In the genomic region with DNA sequence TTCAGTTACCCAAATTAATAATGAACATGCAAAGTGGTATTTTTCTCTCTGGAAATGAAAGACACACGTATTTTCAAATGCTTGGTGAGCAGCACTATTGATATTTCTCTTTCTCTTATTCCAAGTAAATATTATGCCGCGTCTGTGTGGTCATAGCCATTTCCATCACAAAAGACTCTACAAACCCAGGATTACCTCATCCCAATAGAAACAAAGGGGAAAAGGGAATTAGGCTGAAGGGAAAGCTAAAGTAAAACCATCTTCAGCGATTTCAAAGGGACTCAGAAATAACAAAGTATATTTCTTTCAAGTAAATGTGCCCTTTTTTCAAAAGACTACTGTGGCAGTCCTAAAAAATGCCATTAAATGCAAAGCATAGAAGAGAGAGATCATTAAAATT, we compare ENCODE assay signal across 23 cellular contexts.
DNase-seq lines count a peak whose midpoint lies in the region; ATAC-seq and TF ChIP-seq lines count a peak whose summit lies in the region.
"Had no signal": no experiment of that assay in that cellular context is flagged by ENCODE, and none has a peak within 500 bp of the region (broad histone marks: within the 10 kb centered on the region; RNA-seq: fewer than 3 reads in every experiment).

No MANE protein-coding gene starts in this region.

- TF ChIP-seq CTCF in WTC11 (IDR thresholded peaks at IDR 0.05) (no peak), fibroblast of the aortic adventitia (IDR thresholded peaks at IDR 0.05; ENCODE audit: insufficient read depth, low read length) (no peak), smooth muscle cell (IDR thresholded peaks at IDR 0.05; ENCODE audit: borderline replicate concordance, insufficient read depth, poor library complexity, severe bottlenecking) (no peak), endothelial cell (IDR thresholded peaks at IDR 0.05; ENCODE audit: unreplicated experiment) (no peak)

- H3K4me2 ChIP-seq in smooth muscle cell, result peak overlapping the region; percentile 76

- no peaks in the 10 kb centered on the region for H4K20me1 ChIP-seq in smooth muscle cell (ENCODE audit: low read depth)

- H3K9me3 ChIP-seq in smooth muscle cell (replicated peaks; ENCODE audit: low read depth), result no peaks in the 10 kb centered on the region
- H3K9me3 ChIP-seq: tibial artery had no signal

- peak overlapping the region; percentile 78 for H3K9ac ChIP-seq in smooth muscle cell (ENCODE audit: low read depth)

- H3K4me1 ChIP-seq in smooth muscle cell (ENCODE audit: low read depth), result peaks cover 18% of the 10 kb centered on the region
- H3K4me1 ChIP-seq: tibial artery had no signal

- CTCF ChIA-PET in WTC11 (lab: Charles Lee), result interaction anchor here (1.1 to 1.7 kb wide), 5 partner anchors 9 to 816 kb away, joined by 3 to 6 read pairs (median 5); no protein-coding TSS in a partner anchor

- peaks cover 13% of the 10 kb centered on the region; the same call in 1 of the 2 replicates for H3K9me3 Mint-ChIP-seq in WTC11
- no peaks in the 10 kb centered on the region for H3K9me3 Mint-ChIP-seq in endothelial cell (ENCODE audit: unreplicated experiment)
- H3K9me3 Mint-ChIP-seq: activated naive CD4-positive, alpha-beta T cell treated with anti-CD3 and anti-CD28 coated beads, Interleukin-2, amount 10 ng/mL, durations not matched to agents 7 days and 5 days had no signal

- H3K4me3 Mint-ChIP-seq in WTC11 (peak overlapping the region; percentile 47), endothelial cell (ENCODE audit: unreplicated experiment) (no peak overlapping the region)
- H3K4me3 Mint-ChIP-seq: activated naive CD4-positive, alpha-beta T cell treated with anti-CD3 and anti-CD28 coated beads, Interleukin-2, amount 10 ng/mL, durations not matched to agents 7 days and 5 days; CD4-positive, CD25-positive, alpha-beta regulatory T cell; T-helper 17 cell had no signal

- H3K27ac ChIP-seq in smooth muscle cell (ENCODE audit: low read depth), result peak overlapping the region; percentile 94
- H3K27ac ChIP-seq: 22Rv1 had no signal

- no peak overlapping the region for H3K4me3 ChIP-seq in fibroblast of the aortic adventitia (ENCODE audit: low read depth, low read length)
- no peak overlapping the region for H3K4me3 ChIP-seq in smooth muscle cell
- H3K4me3 ChIP-seq: tibial artery had no signal

- WGBS in smooth muscle cell (ENCODE audit: low lambda C conversion rate), result 64% methylated on average over 4 of the region's 4 CpGs

- H3K4me1 Mint-ChIP-seq in WTC11 (peaks cover 17% of the 10 kb centered on the region), endothelial cell (ENCODE audit: unreplicated experiment) (peaks cover 3% of the 10 kb centered on the region)
- H3K4me1 Mint-ChIP-seq: activated naive CD4-positive, alpha-beta T cell treated with anti-CD3 and anti-CD28 coated beads, Interleukin-2, amount 10 ng/mL, durations not matched to agents 7 days and 5 days; CD4-positive, CD25-positive, alpha-beta regulatory T cell had no signal

- H3K27me3 Mint-ChIP-seq in WTC11 (ENCODE audit: low read depth), result no peaks in the 10 kb centered on the region
- H3K27me3 Mint-ChIP-seq in endothelial cell (ENCODE audit: unreplicated experiment), result no peaks in the 10 kb centered on the region

- no peaks in the 10 kb centered on the region for H3K36me3 ChIP-seq in smooth muscle cell (ENCODE audit: low read depth)
- H3K36me3 ChIP-seq: tibial artery had no signal

- H3K79me2 ChIP-seq in smooth muscle cell (ENCODE audit: low read depth), result no peaks in the 10 kb centered on the region

- no peaks in the 10 kb centered on the region for H3F3A ChIP-seq in smooth muscle cell (ENCODE audit: low read depth)

- peak; percentile 55 for ATAC-seq in WTC11
- ATAC-seq: HepG2, T-helper 17 cell had no signal

- H3K27me3 ChIP-seq in smooth muscle cell (ENCODE audit: low read depth), result no peaks in the 10 kb centered on the region
- H3K27me3 ChIP-seq: tibial artery had no signal

- POLR2A ChIA-PET in WTC11 (lab: Charles Lee), result interaction anchor here (0.6 kb wide), 1 partner anchor 428 kb away, joined by 3 read pairs; no protein-coding TSS in a partner anchor

- peak overlapping the region; percentile 86 for H2AFZ ChIP-seq in smooth muscle cell (ENCODE audit: low read depth)

- peak; percentile 14 for DNase-seq in NCI-H146 (lab: John Stamatoyannopoulos, UW)
- DNase-seq in NCI-H146 treated with DMSO at 0.1 percent for 48 hours (lab: John Stamatoyannopoulos, UW; ENCODE audit: unreplicated experiment), result no peak
- DNase-seq in WTC11 (ENCODE audit: low spot score), result no peak
- peak; percentile 45 for DNase-seq in fibroblast of the aortic adventitia (ENCODE audit: low read depth)
- DNase-seq in smooth muscle cell (lab: John Stamatoyannopoulos, UW; ENCODE audit: unreplicated experiment), result no peak
- DNase-seq in endothelial cell (ENCODE audit: low spot score), result no peak
- DNase-seq in SIG-M5 treated with dmso at 0.1 percent for 504 hours (lab: John Stamatoyannopoulos, UW; ENCODE audit: unreplicated experiment), result no peak
- DNase-seq in SW480 (ENCODE audit: low spot score), result no peak
- DNase-seq: activated CD4-positive, alpha-beta T cell treated with anti-CD3 and anti-CD28 coated beads for 1 hour; activated CD8-positive, alpha-beta memory T cell treated with anti-CD3 and anti-CD28 coated beads, Interleukin-2, amount 50 U/mL, for 4 hours; activated naive CD4-positive, alpha-beta T cell treated with anti-CD3 and anti-CD28 coated beads, Interleukin-2, amount 10 ng/mL, durations not matched to agents 7 days and 5 days; CD4-positive, CD25-positive, alpha-beta regulatory T cell; DND-41; effector CD8-positive, alpha-beta T cell; midbrain; NCI-H2081; NCI-H82; occipital lobe; stimulated activated CD4-positive, alpha-beta T cell treated with anti-CD3 and anti-CD28 coated beads, Interleukin-4, amount 100 ng/mL, for 24 hours; T-helper 17 cell; tibial artery had no signal

- H3K27ac Mint-ChIP-seq in WTC11 (peak overlapping the region; percentile 88), endothelial cell (ENCODE audit: unreplicated experiment) (no peak overlapping the region)
- H3K27ac Mint-ChIP-seq: activated naive CD4-positive, alpha-beta T cell treated with anti-CD3 and anti-CD28 coated beads, Interleukin-2, amount 10 ng/mL, durations not matched to agents 7 days and 5 days; CD4-positive, CD25-positive, alpha-beta regulatory T cell; T-helper 17 cell had no signal

- H3K36me3 Mint-ChIP-seq in WTC11 (peaks cover 3% of the 10 kb centered on the region), endothelial cell (ENCODE audit: low read depth, unreplicated experiment) (no peaks in the 10 kb centered on the region)
- H3K36me3 Mint-ChIP-seq: activated naive CD4-positive, alpha-beta T cell treated with anti-CD3 and anti-CD28 coated beads, Interleukin-2, amount 10 ng/mL, durations not matched to agents 7 days and 5 days; CD4-positive, CD25-positive, alpha-beta regulatory T cell had no signal

TF ChIP-seq in WTC11, 78 proteins besides CTCF, POLR2A, EP300 and RAD21:
- TF ChIP-seq, protein P1, sequence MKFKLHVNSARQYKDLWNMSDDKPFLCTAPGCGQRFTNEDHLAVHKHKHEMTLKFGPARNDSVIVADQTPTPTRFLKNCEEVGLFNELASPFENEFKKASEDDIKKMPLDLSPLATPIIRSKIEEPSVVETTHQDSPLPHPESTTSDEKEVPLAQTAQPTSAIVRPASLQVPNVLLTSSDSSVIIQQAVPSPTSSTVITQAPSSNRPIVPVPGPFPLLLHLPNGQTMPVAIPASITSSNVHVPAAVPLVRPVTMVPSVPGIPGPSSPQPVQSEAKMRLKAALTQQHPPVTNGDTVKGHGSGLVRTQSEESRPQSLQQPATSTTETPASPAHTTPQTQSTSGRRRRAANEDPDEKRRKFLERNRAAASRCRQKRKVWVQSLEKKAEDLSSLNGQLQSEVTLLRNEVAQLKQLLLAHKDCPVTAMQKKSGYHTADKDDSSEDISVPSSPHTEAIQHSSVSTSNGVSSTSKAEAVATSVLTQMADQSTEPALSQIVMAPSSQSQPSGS (CRISPR knock-in tag; IDR thresholded peaks at IDR 0.05; ENCODE audit: borderline replicate concordance, low read depth), result no peak
- TF ChIP-seq, protein P2, sequence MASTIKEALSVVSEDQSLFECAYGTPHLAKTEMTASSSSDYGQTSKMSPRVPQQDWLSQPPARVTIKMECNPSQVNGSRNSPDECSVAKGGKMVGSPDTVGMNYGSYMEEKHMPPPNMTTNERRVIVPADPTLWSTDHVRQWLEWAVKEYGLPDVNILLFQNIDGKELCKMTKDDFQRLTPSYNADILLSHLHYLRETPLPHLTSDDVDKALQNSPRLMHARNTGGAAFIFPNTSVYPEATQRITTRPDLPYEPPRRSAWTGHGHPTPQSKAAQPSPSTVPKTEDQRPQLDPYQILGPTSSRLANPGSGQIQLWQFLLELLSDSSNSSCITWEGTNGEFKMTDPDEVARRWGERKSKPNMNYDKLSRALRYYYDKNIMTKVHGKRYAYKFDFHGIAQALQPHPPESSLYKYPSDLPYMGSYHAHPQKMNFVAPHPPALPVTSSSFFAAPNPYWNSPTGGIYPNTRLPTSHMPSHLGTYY (CRISPR knock-in tag; IDR thresholded peaks at IDR 0.05), result no peak
- TF ChIP-seq NR3C1 (CRISPR knock-in tag; conservative IDR thresholded peaks at IDR 0.05; ENCODE audit: low read depth) (no peak), JAZF1 (CRISPR knock-in tag; IDR thresholded peaks at IDR 0.05) (no peak)

Comparison
In these comparisons a context has a peak if more than half of its experiments do, and no peak if none do; other contexts are left out.
1. DNase-seq: peak in NCI-H146 (single experiment) and fibroblast of the aortic adventitia (single experiment); none in NCI-H146 treated with DMSO at 0.1 percent for 48 hours (single experiment), WTC11 (single experiment), smooth muscle cell (single experiment), endothelial cell (single experiment), SIG-M5 treated with dmso at 0.1 percent for 504 hours (single experiment) and SW480 (single experiment).